In genomic region chr16:1259760-1260068, GRCh38 we compare ENCODE assay signal across 34 cellular contexts. TPM values are rescaled to one million over a fixed set of nuclear protein-coding genes. Genes with fewer than 3 reads are reported as not detected.
"Had no signal": no experiment of that assay in that cellular context is flagged by ENCODE, and none has a peak within 500 bp of the region (broad histone marks: within the 10 kb centered on the region; RNA-seq: fewer than 3 reads in every experiment).

No MANE protein-coding gene starts in this region.

- H3K4me1 ChIP-seq: adrenal gland, foreskin keratinocyte, gastrocnemius medialis had no signal

- H3K27ac Mint-ChIP-seq: activated CD4-positive, alpha-beta memory T cell treated with anti-CD3 and anti-CD28 coated beads, Interleukin-2, amount 10 ng/mL, durations not matched to agents 7 days and 5 days; activated CD4-positive, alpha-beta T cell treated with anti-CD3 and anti-CD28 coated beads, Interleukin-2, amount 10 ng/mL, durations not matched to agents 7 days and 5 days; activated naive CD4-positive, alpha-beta T cell treated with anti-CD3 and anti-CD28 coated beads, Interleukin-2, amount 50 U/mL, for 24 hours; activated naive CD8-positive, alpha-beta T cell treated with anti-CD3 and anti-CD28 coated beads for 36 hours; activated naive CD8-positive, alpha-beta T cell treated with anti-CD3 and anti-CD28 coated beads, Interleukin-2, amount 50 U/mL, for 24 hours; activated T-cell treated with anti-CD3 and anti-CD28 coated beads, Interleukin-2, amount 50 U/mL, for 24 hours; activated T-cell treated with anti-CD3 and anti-CD28 coated beads, Interleukin-2, amount 50 U/mL, for 72 hours; effector memory CD8-positive, alpha-beta T cell had no signal

- H3K27ac ChIP-seq: adrenal gland, body of pancreas, esophagus muscularis mucosa, foreskin keratinocyte, gastrocnemius medialis, heart left ventricle had no signal

- H3K36me3 Mint-ChIP-seq: activated naive CD4-positive, alpha-beta T cell treated with anti-CD3 and anti-CD28 coated beads, Interleukin-2, amount 50 U/mL, for 24 hours; activated naive CD8-positive, alpha-beta T cell treated with anti-CD3 and anti-CD28 coated beads for 36 hours had no signal

- ATAC-seq: activated naive CD8-positive, alpha-beta T cell treated with anti-CD3 and anti-CD28 coated beads, Interleukin-2, amount 50 U/mL, for 24 hours; activated T-cell treated with anti-CD3 and anti-CD28 coated beads, Interleukin-2, amount 50 U/mL, for 72 hours; foreskin keratinocyte; gastrocnemius medialis; heart left ventricle had no signal

- H3K4me3 ChIP-seq: adrenal gland, body of pancreas, esophagus muscularis mucosa, gastrocnemius medialis, heart left ventricle had no signal

- H3K4me3 Mint-ChIP-seq: activated CD4-positive, alpha-beta memory T cell treated with anti-CD3 and anti-CD28 coated beads, Interleukin-2, amount 10 ng/mL, durations not matched to agents 7 days and 5 days; activated CD4-positive, alpha-beta T cell treated with anti-CD3 and anti-CD28 coated beads, Interleukin-2, amount 10 ng/mL, durations not matched to agents 7 days and 5 days; activated naive CD4-positive, alpha-beta T cell treated with anti-CD3 and anti-CD28 coated beads, Interleukin-2, amount 50 U/mL, for 24 hours; activated naive CD8-positive, alpha-beta T cell treated with anti-CD3 and anti-CD28 coated beads for 36 hours; activated naive CD8-positive, alpha-beta T cell treated with anti-CD3 and anti-CD28 coated beads, Interleukin-2, amount 50 U/mL, for 24 hours; activated T-cell treated with anti-CD3 and anti-CD28 coated beads, Interleukin-2, amount 50 U/mL, for 24 hours had no signal

- H3K36me3 ChIP-seq: adrenal gland, esophagus muscularis mucosa, gastrocnemius medialis, heart left ventricle had no signal

- DNase-seq: activated CD4-positive, alpha-beta memory T cell treated with anti-CD3 and anti-CD28 coated beads, Interleukin-2, amount 10 ng/mL, durations not matched to agents 7 days and 5 days; activated CD4-positive, alpha-beta T cell treated with anti-CD3 and anti-CD28 coated beads for 4 hours; activated CD4-positive, alpha-beta T cell treated with anti-CD3 and anti-CD28 coated beads, Interleukin-2, amount 10 ng/mL, durations not matched to agents 7 days and 5 days; activated CD4-positive, alpha-beta T cell treated with anti-CD3 and anti-CD28 coated beads, Interleukin-2, amount 50 U/mL, for 4 hours; activated CD4-positive, CD25-positive, alpha-beta regulatory T cell; activated CD4-positive, CD25-positive, alpha-beta regulatory T cell treated with anti-CD3 and anti-CD28 coated beads, Interleukin-2, amount 50 U/mL, for 72 hours; activated CD8-positive, alpha-beta memory T cell treated with anti-CD3 and anti-CD28 coated beads, Interleukin-2, amount 50 U/mL, for 48 hours; activated gamma-delta T cell; activated naive CD4-positive, alpha-beta T cell; activated naive CD8-positive, alpha-beta T cell treated with anti-CD3 and anti-CD28 coated beads for 36 hours; activated naive CD8-positive, alpha-beta T cell treated with anti-CD3 and anti-CD28 coated beads, Interleukin-2, amount 50 U/mL, for 24 hours; activated T-cell treated with anti-CD3 and anti-CD28 coated beads for 4 hours; activated T-cell treated with anti-CD3 and anti-CD28 coated beads, Interleukin-2, amount 50 U/mL, for 24 hours; activated T-cell treated with anti-CD3 and anti-CD28 coated beads, Interleukin-2, amount 50 U/mL, for 72 hours; adrenal gland; amygdala; aorta; caudate nucleus; cortex of kidney; dermis blood vessel endothelial cell; effector CD4-positive, alpha-beta T cell; effector memory CD8-positive, alpha-beta T cell; erythroblast; foreskin keratinocyte; gastrocnemius medialis; glutamatergic neuron; T-helper 1 cell; T-helper 2 cell had no signal

- FAIRE-seq: colon had no signal

- H3K9me3 ChIP-seq: adrenal gland, body of pancreas, esophagus muscularis mucosa, gastrocnemius medialis, heart left ventricle had no signal

- H3K9me3 Mint-ChIP-seq: activated naive CD4-positive, alpha-beta T cell treated with anti-CD3 and anti-CD28 coated beads, Interleukin-2, amount 50 U/mL, for 24 hours; effector memory CD8-positive, alpha-beta T cell had no signal

RNA-seq across cellular contexts. Expression of gene TPSD1, which starts 3.8 kb away (rescaled TPM):
- total RNA-seq: activated CD4-positive, alpha-beta memory T cell treated with anti-CD3 and anti-CD28 coated beads, Interleukin-2, amount 10 ng/mL, durations not matched to agents 7 days and 5 days; activated CD4-positive, alpha-beta T cell treated with anti-CD3 and anti-CD28 coated beads, Interleukin-2, amount 10 ng/mL, durations not matched to agents 7 days and 5 days; activated naive CD8-positive, alpha-beta T cell treated with anti-CD3 and anti-CD28 coated beads for 36 hours; activated T-cell treated with anti-CD3 and anti-CD28 coated beads, Interleukin-2, amount 50 U/mL, for 72 hours; adrenal gland; aorta; chondrocyte; dermis blood vessel endothelial cell; foreskin keratinocyte had no signal
- polyA plus RNA-seq: foreskin keratinocyte had no signal

RNA-seq across cellular contexts. Expression of gene TPSAB1, which starts 19.2 kb away (rescaled TPM):
- total RNA-seq: activated CD4-positive, alpha-beta memory T cell treated with anti-CD3 and anti-CD28 coated beads, Interleukin-2, amount 10 ng/mL, durations not matched to agents 7 days and 5 days; activated CD4-positive, alpha-beta T cell treated with anti-CD3 and anti-CD28 coated beads, Interleukin-2, amount 10 ng/mL, durations not matched to agents 7 days and 5 days; activated naive CD8-positive, alpha-beta T cell treated with anti-CD3 and anti-CD28 coated beads for 36 hours; chondrocyte; dermis blood vessel endothelial cell; foreskin keratinocyte had no signal
- polyA plus RNA-seq: foreskin keratinocyte had no signal

RNA-seq across cellular contexts. Expression of gene TPSB2, which starts 29.7 kb away (rescaled TPM):
- total RNA-seq: activated CD4-positive, alpha-beta memory T cell treated with anti-CD3 and anti-CD28 coated beads, Interleukin-2, amount 10 ng/mL, durations not matched to agents 7 days and 5 days; activated CD4-positive, alpha-beta T cell treated with anti-CD3 and anti-CD28 coated beads, Interleukin-2, amount 10 ng/mL, durations not matched to agents 7 days and 5 days; activated naive CD8-positive, alpha-beta T cell treated with anti-CD3 and anti-CD28 coated beads for 36 hours; chondrocyte; dermis blood vessel endothelial cell; foreskin keratinocyte had no signal
- polyA plus RNA-seq: foreskin keratinocyte had no signal

RNA-seq across cellular contexts. Expression of gene TPSG1, which starts 34.6 kb away (rescaled TPM):
- total RNA-seq: activated CD4-positive, alpha-beta memory T cell treated with anti-CD3 and anti-CD28 coated beads, Interleukin-2, amount 10 ng/mL, durations not matched to agents 7 days and 5 days; activated CD4-positive, alpha-beta T cell treated with anti-CD3 and anti-CD28 coated beads, Interleukin-2, amount 10 ng/mL, durations not matched to agents 7 days and 5 days; activated naive CD8-positive, alpha-beta T cell treated with anti-CD3 and anti-CD28 coated beads for 36 hours; body of pancreas; chondrocyte; dermis blood vessel endothelial cell; foreskin keratinocyte; heart left ventricle had no signal
- polyA plus RNA-seq: foreskin keratinocyte, heart left ventricle had no signal
